In the genomic region with DNA sequence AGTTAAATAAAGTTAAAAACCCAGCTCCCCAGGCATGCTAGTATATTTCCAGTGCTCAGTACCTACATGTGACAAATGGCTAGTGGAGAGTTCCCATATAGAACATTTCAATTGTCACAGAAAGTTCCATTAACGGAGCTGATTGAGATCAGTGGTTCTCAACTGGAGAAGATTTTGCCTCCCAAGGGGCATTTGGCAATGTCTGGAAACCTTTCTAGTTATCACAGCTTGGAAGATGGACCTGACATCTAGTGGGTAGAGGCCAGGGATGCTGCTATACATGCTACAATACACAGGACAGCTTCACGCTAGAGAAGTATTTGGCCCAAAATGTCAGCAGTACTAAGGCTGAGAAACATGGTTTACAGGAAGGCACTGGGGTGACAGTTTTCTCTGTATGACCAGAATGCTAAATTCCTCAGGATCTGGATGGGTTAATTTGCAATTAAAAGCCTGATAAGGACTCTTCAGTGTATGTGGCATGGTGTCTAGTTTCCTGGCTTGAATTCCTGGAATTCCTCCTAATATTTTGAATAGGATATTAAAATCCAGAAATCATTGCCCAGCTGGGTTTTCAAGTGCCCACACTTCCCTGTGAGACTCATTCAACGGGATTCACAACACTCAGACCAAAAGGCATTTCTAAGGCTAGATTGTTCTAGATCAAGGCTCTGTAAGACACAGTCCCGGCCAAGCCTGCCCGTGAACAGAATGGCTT, we compare ENCODE assay signal across 1 cellular context.
TF ChIP-seq lines count a peak whose summit lies in the region.

No MANE protein-coding gene starts in this region.

TF ChIP-seq in H1, 55 proteins besides CTCF, POLR2A, EP300 and RAD21:
- peak; percentile 69; the same call in 1 of the 2 replicates for TF ChIP-seq TEAD4 (IDR thresholded peaks at IDR 0.05; ENCODE audit: low read depth, low read length)
- TF ChIP-seq SRF (IDR thresholded peaks at IDR 0.05; ENCODE audit: low read depth, low read length): no peak
